Comparison of ENCODE assay signal across 9 cellular contexts in the genomic region with DNA sequence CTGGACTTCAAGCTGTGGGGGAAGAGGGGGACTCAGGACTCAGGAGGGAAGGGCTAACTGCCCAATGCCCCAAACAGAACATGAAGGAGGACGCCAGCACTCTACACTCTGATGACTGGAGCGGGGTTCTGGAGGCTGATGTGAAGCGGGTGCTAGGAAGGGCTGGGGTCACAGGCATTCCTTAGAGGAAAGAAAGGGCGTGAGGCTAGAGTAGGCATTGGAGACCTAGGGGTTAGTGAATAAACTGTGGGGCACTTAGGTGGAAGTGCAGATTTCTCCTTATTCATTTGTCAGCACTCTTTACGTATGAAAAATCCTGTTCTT. TPM values are rescaled to one million over a fixed set of nuclear protein-coding genes. Genes with fewer than 3 reads are reported as not detected.
A peak's percentile ranks its signal among the peaks of the same experiment; 100 is the strongest.
DNase-seq lines count a peak whose midpoint lies in the region; ATAC-seq and TF ChIP-seq lines count a peak whose summit lies in the region.
"Had no signal": no experiment of that assay in that cellular context is flagged by ENCODE, and none has a peak within 500 bp of the region (broad histone marks: within the 10 kb centered on the region; RNA-seq: fewer than 3 reads in every experiment).

No MANE protein-coding gene starts in this region.

- H3K27me3 Mint-ChIP-seq in activated T-cell treated with anti-CD3 and anti-CD28 coated beads, Interleukin-2, amount 50 U/mL, for 4 hours (ENCODE audit: low read depth): no peaks in the 10 kb centered on the region
- H3K27me3 Mint-ChIP-seq in stimulated activated memory B cell treated with anti-CD40 and anti-IgM and Interleukin-4, amounts not matched to agents 10 μg/mL and 1 μg/mL and 100 μg/mL, for 72 hours: peaks cover 9% of the 10 kb centered on the region

- TF ChIP-seq CTCF in Panc1 (IDR thresholded peaks at IDR 0.05): no peak

- H3K36me3 ChIP-seq in Panc1 (ENCODE audit: control insufficient read depth, insufficient read depth, low read length) (no peaks in the 10 kb centered on the region), iPS-15b (ENCODE audit: control insufficient read depth, insufficient read depth, low read length) (no peaks in the 10 kb centered on the region)
- H3K36me3 ChIP-seq: thyroid gland had no signal

- peaks cover 27% of the 10 kb centered on the region for H3K4me1 ChIP-seq in Panc1 (ENCODE audit: control insufficient read depth, insufficient read depth, low read length)
- no peaks in the 10 kb centered on the region for H3K4me1 ChIP-seq in iPS-15b (ENCODE audit: control insufficient read depth, insufficient read depth, low read length)

- in situ Hi-C loops in Panc1 (cut with HindIII; ENCODE audit: low pct_unique_long_range_greater_than_20kb, low sequenced_read_pairs): no loop called here

- H3K27me3 ChIP-seq in Panc1 (ENCODE audit: control insufficient read depth, insufficient read depth, low read length): no peaks in the 10 kb centered on the region
- H3K27me3 ChIP-seq in iPS-15b (ENCODE audit: control insufficient read depth, insufficient read depth, low read length): peaks cover 9% of the 10 kb centered on the region
- H3K27me3 ChIP-seq: thyroid gland had no signal

- H3K9me3 Mint-ChIP-seq in activated T-cell treated with anti-CD3 and anti-CD28 coated beads, Interleukin-2, amount 50 U/mL, for 4 hours: no peaks in the 10 kb centered on the region
- peaks cover 4% of the 10 kb centered on the region for H3K9me3 Mint-ChIP-seq in stimulated activated memory B cell treated with anti-CD40 and anti-IgM and Interleukin-4, amounts not matched to agents 10 μg/mL and 1 μg/mL and 100 μg/mL, for 72 hours

- peak overlapping the region in 1 of 2 experiments; percentile 77; a peak in 3 of 4 replicates for H3K4me3 ChIP-seq in Panc1 (ENCODE audit: low read depth in 2 of 2, low read length in 2 of 2)
- H3K4me3 ChIP-seq in iPS-15b (ENCODE audit: low read depth, low read length): peak overlapping the region; percentile 63

- H3K9ac ChIP-seq in iPS-15b (ENCODE audit: low read depth, low read length): no peak overlapping the region

- POLR2A ChIA-PET in Panc1 (lab: Charles Lee): no interaction called here

- intact Hi-C loops in Panc1 (cut with micrococcal nuclease; ENCODE audit: unreplicated experiment): no loop called here

- H3K4me3 Mint-ChIP-seq in activated T-cell treated with anti-CD3 and anti-CD28 coated beads, Interleukin-2, amount 50 U/mL, for 4 hours: peak overlapping the region; percentile 34
- H3K4me3 Mint-ChIP-seq in stimulated activated memory B cell treated with anti-CD40 and anti-IgM and Interleukin-4, amounts not matched to agents 10 μg/mL and 1 μg/mL and 100 μg/mL, for 72 hours: peak overlapping the region; percentile 18

- BruUV-seq in Panc1 (replicated peaks; lab: Mats Ljungman, UMichigan): no TSS peak

- ATAC-seq in activated T-cell treated with anti-CD3 and anti-CD28 coated beads, Interleukin-2, amount 50 U/mL, for 4 hours: no peak
- ATAC-seq in Panc1: no peak
- no peak for ATAC-seq in stimulated activated memory B cell treated with anti-CD40 and anti-IgM and Interleukin-4, amounts not matched to agents 10 μg/mL and 1 μg/mL and 100 μg/mL, for 72 hours

- peak overlapping the region; percentile 17; the same call in 1 of the 2 replicates for H3K27ac ChIP-seq in Panc1 (ENCODE audit: low read length)
- H3K27ac ChIP-seq: thyroid gland had no signal

- H3K4me1 Mint-ChIP-seq in activated T-cell treated with anti-CD3 and anti-CD28 coated beads, Interleukin-2, amount 50 U/mL, for 4 hours (ENCODE audit: low read depth): peaks cover 19% of the 10 kb centered on the region
- H3K4me1 Mint-ChIP-seq in stimulated activated memory B cell treated with anti-CD40 and anti-IgM and Interleukin-4, amounts not matched to agents 10 μg/mL and 1 μg/mL and 100 μg/mL, for 72 hours: peaks cover 11% of the 10 kb centered on the region

- peaks cover 2% of the 10 kb centered on the region for H3K36me3 Mint-ChIP-seq in activated T-cell treated with anti-CD3 and anti-CD28 coated beads, Interleukin-2, amount 50 U/mL, for 4 hours (ENCODE audit: insufficient read depth)
- H3K36me3 Mint-ChIP-seq in stimulated activated memory B cell treated with anti-CD40 and anti-IgM and Interleukin-4, amounts not matched to agents 10 μg/mL and 1 μg/mL and 100 μg/mL, for 72 hours: peaks cover 19% of the 10 kb centered on the region

- H3K27ac Mint-ChIP-seq in stimulated activated memory B cell treated with anti-CD40 and anti-IgM and Interleukin-4, amounts not matched to agents 10 μg/mL and 1 μg/mL and 100 μg/mL, for 72 hours: no peak overlapping the region

- H3K9me3 ChIP-seq in Panc1 (ENCODE audit: control insufficient read depth, insufficient read depth, low read depth, low read length) (no peaks in the 10 kb centered on the region), iPS-15b (ENCODE audit: control insufficient read depth, insufficient read depth, low read length) (no peaks in the 10 kb centered on the region)
- H3K9me3 ChIP-seq: thyroid gland had no signal

- no peak for DNase-seq in activated T-cell treated with anti-CD3 and anti-CD28 coated beads, Interleukin-2, amount 50 U/mL, for 4 hours
- DNase-seq in activated T-cell treated with anti-CD3 and anti-CD28 coated beads for 4 hours (no peak), Panc1 (ENCODE audit: low read depth, low spot score) (no peak), occipital lobe (lab: John Stamatoyannopoulos, UW) (no peak), AML-193 (lab: John Stamatoyannopoulos, UW) (no peak), SHP77 treated with DMSO at 0.1 percent for 48 hours (lab: John Stamatoyannopoulos, UW) (no peak)

- CTCF ChIA-PET in Panc1 (lab: Charles Lee): no interaction called here

RNA-seq across cellular contexts. Expression of gene LMF1, which starts 0.8 kb away (rescaled TPM):
- 1 to 10 TPM; 7.7 to 9.9 (median 9.3) TPM for total RNA-seq in activated T-cell treated with anti-CD3 and anti-CD28 coated beads, Interleukin-2, amount 50 U/mL, for 4 hours
- total RNA-seq in Panc1 (2021; ENCODE audit: unreplicated experiment) (24.3 TPM), occipital lobe (9.4 TPM)
- 47.8 TPM for polyA plus RNA-seq in Panc1 (2012; ENCODE audit: insufficient read length)

RNA-seq across cellular contexts. Expression of gene SOX8, which starts 10.0 kb away (rescaled TPM):
- total RNA-seq in activated T-cell treated with anti-CD3 and anti-CD28 coated beads, Interleukin-2, amount 50 U/mL, for 4 hours: 1 to 10 TPM; 2.6 to 4.0 (median 3.5) TPM
- total RNA-seq in Panc1 (2021; ENCODE audit: unreplicated experiment): 1.8 TPM
- 4.5 TPM for polyA plus RNA-seq in Panc1 (2012; ENCODE audit: insufficient read length)
- total RNA-seq in occipital lobe: 20.1 TPM
